In the genomic region with DNA sequence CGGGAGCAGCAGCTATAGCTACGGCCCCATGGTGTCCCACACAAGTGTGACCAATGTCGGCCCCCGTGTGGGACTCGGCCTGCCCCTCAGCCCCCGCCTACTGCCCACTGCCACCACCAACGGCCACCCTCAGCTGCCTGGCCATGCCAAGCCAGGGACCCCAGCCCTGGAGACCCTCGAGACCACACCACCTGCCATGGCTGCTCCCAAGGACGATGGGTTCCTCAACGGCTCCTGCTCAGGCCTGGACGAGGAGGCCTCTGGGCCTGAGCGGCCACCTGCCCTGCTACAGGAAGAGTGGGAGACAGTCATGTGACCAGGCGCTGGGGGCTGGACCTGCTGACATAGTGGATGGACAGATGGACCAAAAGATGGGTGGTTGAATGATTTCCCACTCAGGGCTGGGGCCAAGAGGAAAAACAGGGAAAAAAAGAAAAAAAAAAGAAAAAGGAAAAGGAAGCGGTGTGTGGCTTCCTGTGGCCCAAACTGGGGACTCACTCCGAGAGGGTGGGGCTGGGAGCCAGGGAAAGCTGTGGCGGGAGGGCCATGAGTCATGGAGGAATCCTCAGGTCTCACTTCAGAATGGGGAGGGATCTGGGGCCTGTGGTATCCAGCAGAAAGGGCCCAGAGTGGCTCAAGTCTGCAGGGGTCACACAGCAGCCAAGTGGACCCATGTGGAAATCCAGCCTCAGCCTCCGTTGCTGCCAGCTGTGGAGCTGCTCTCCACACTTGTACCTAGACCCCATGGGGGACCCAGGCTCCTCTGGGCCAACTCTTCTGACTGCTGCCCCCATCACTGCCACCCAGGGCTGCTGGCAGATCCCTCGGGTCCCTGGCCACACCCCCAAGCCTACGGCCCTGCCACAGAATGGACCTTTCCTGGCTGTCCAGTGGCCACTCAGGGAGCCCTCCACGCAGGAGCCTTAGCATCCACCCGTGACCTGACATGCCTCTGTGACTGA, we compare ENCODE assay signal across 13 cellular contexts. TPM values are rescaled to one million over a fixed set of nuclear protein-coding genes. Genes with fewer than 3 reads are reported as not detected.
A peak's percentile ranks its signal among the peaks of the same experiment; 100 is the strongest.
DNase-seq lines count a peak whose midpoint lies in the region; ATAC-seq and TF ChIP-seq lines count a peak whose summit lies in the region.
"Had no signal": no experiment of that assay in that cellular context is flagged by ENCODE, and none has a peak within 500 bp of the region (broad histone marks: within the 10 kb centered on the region; RNA-seq: fewer than 3 reads in every experiment).

No MANE protein-coding gene starts in this region.

- CTCF ChIA-PET in RWPE1 (lab: Yijun Ruan, JAX): interaction anchor here (0.5 kb wide), 1 partner anchor 363 kb away, joined by 4 read pairs; no protein-coding TSS in a partner anchor

- no peak for ATAC-seq in activated naive CD8-positive, alpha-beta T cell treated with anti-CD3 and anti-CD28 coated beads, Interleukin-2, amount 10 ng/mL, durations not matched to agents 7 days and 5 days (ENCODE audit: low read depth)
- ATAC-seq: Panc1 had no signal

- peak; percentile 24 for DNase-seq in activated naive CD8-positive, alpha-beta T cell treated with anti-CD3 and anti-CD28 coated beads, Interleukin-2, amount 10 ng/mL, durations not matched to agents 7 days and 5 days
- no peak for DNase-seq in activated naive CD8-positive, alpha-beta T cell treated with anti-CD3 and anti-CD28 coated beads for 36 hours
- DNase-seq in RWPE1 (ENCODE audit: low spot score) (peak; percentile 58), fibroblast of pulmonary artery (ENCODE audit: low read depth) (peak; percentile 39), spleen (peak; percentile 64), amniotic stem cell (lab: John Stamatoyannopoulos, UW) (no peak), NCI-H1436 treated with DMSO at 0.1 percent for 48 hours (lab: John Stamatoyannopoulos, UW) (no peak)
- DNase-seq in effector CD4-positive, alpha-beta T cell: no peak
- DNase-seq: activated T-cell treated with anti-CD3 and anti-CD28 coated beads, Interleukin-2, amount 50 U/mL, for 1 hour; NCI-H2171; stimulated activated CD4-positive, alpha-beta T cell treated with anti-CD3 and anti-CD28 coated beads, Interleukin-4, amount 100 ng/mL, for 4 hours; stomach had no signal

- H3K27ac ChIP-seq in RWPE1 (0 out of 2 replicates have a peak overlapping the region, but pooled peaks have one; percentile 18), spleen (no peak overlapping the region)
- H3K27ac ChIP-seq: stomach had no signal

- H3K36me3 Mint-ChIP-seq in activated naive CD8-positive, alpha-beta T cell treated with anti-CD3 and anti-CD28 coated beads, Interleukin-2, amount 10 ng/mL, durations not matched to agents 7 days and 5 days: no peaks in the 10 kb centered on the region
- no peaks in the 10 kb centered on the region for H3K36me3 Mint-ChIP-seq in activated naive CD8-positive, alpha-beta T cell treated with anti-CD3 and anti-CD28 coated beads for 36 hours

- POLR2A ChIA-PET in activated naive CD8-positive, alpha-beta T cell treated with anti-CD3 and anti-CD28 coated beads, Interleukin-2, amount 10 ng/mL, durations not matched to agents 7 days and 5 days (lab: Charles Lee): no interaction called here
- POLR2A ChIA-PET in RWPE1 (lab: Yijun Ruan, JAX; ENCODE audit: low non-redundant PET): no interaction called here

- 67 to 80% (median 74%) methylated on average over 20 to 21 of the region's 21 CpGs for WGBS in spleen, 5 donors

- H3K4me3 ChIP-seq in fibroblast of pulmonary artery (replicated peaks; ENCODE audit: low read depth, low read length) (no peak overlapping the region), spleen (no peak overlapping the region)
- H3K4me3 ChIP-seq: stomach had no signal

- no peaks in the 10 kb centered on the region for H3K9me3 Mint-ChIP-seq in activated naive CD8-positive, alpha-beta T cell treated with anti-CD3 and anti-CD28 coated beads, Interleukin-2, amount 10 ng/mL, durations not matched to agents 7 days and 5 days
- H3K9me3 Mint-ChIP-seq in activated naive CD8-positive, alpha-beta T cell treated with anti-CD3 and anti-CD28 coated beads for 36 hours: no peaks in the 10 kb centered on the region

- no peak for TF ChIP-seq POLR2A in spleen (IDR thresholded peaks at IDR 0.05)

- intact Hi-C loops in spleen (cut with DNase I; ENCODE audit: low total_unique reads): no loop called here

- peaks cover 3% of the 10 kb centered on the region for H3K4me1 Mint-ChIP-seq in activated naive CD8-positive, alpha-beta T cell treated with anti-CD3 and anti-CD28 coated beads, Interleukin-2, amount 10 ng/mL, durations not matched to agents 7 days and 5 days
- no peaks in the 10 kb centered on the region for H3K4me1 Mint-ChIP-seq in activated naive CD8-positive, alpha-beta T cell treated with anti-CD3 and anti-CD28 coated beads for 36 hours

- H3K9me3 ChIP-seq in spleen: no peaks in the 10 kb centered on the region
- H3K9me3 ChIP-seq: stomach had no signal

- TF ChIP-seq CTCF in RWPE1 (conservative IDR thresholded peaks at IDR 0.05; ENCODE audit: low read depth) (no peak), fibroblast of pulmonary artery (IDR thresholded peaks at IDR 0.05; ENCODE audit: low read length, missing control alignments) (no peak), spleen (IDR thresholded peaks at IDR 0.05 in 8 of 11, conservative IDR thresholded peaks at IDR 0.05 in 3 of 11) (no peak)

- H3K27me3 Mint-ChIP-seq in activated naive CD8-positive, alpha-beta T cell treated with anti-CD3 and anti-CD28 coated beads, Interleukin-2, amount 10 ng/mL, durations not matched to agents 7 days and 5 days: peaks cover 4% of the 10 kb centered on the region
- H3K27me3 Mint-ChIP-seq in activated naive CD8-positive, alpha-beta T cell treated with anti-CD3 and anti-CD28 coated beads for 36 hours: peaks cover 8% of the 10 kb centered on the region

- peaks cover 0 to 11% (median 6%) of the 10 kb centered on the region in 7 donors for H3K27me3 ChIP-seq in spleen (replicated peaks in 1 of 7)

- no peak overlapping the region for H3K4me3 Mint-ChIP-seq in activated naive CD8-positive, alpha-beta T cell treated with anti-CD3 and anti-CD28 coated beads, Interleukin-2, amount 10 ng/mL, durations not matched to agents 7 days and 5 days
- no peak overlapping the region for H3K4me3 Mint-ChIP-seq in activated naive CD8-positive, alpha-beta T cell treated with anti-CD3 and anti-CD28 coated beads for 36 hours

- peak overlapping the region; percentile 42 for H3K27ac Mint-ChIP-seq in activated naive CD8-positive, alpha-beta T cell treated with anti-CD3 and anti-CD28 coated beads, Interleukin-2, amount 10 ng/mL, durations not matched to agents 7 days and 5 days
- H3K27ac Mint-ChIP-seq in activated naive CD8-positive, alpha-beta T cell treated with anti-CD3 and anti-CD28 coated beads for 36 hours: no peak overlapping the region

- peaks cover 0 to 24% (median 14%) of the 10 kb centered on the region in 6 donors for H3K4me1 ChIP-seq in spleen

- no peaks in the 10 kb centered on the region for H3K36me3 ChIP-seq in spleen
- H3K36me3 ChIP-seq: stomach had no signal

RNA-seq across cellular contexts. Expression of gene PTH1R, which starts 26.1 kb away (rescaled TPM):
- total RNA-seq in activated naive CD8-positive, alpha-beta T cell treated with anti-CD3 and anti-CD28 coated beads, Interleukin-2, amount 10 ng/mL, durations not matched to agents 7 days and 5 days: not detected
- not detected for total RNA-seq in activated naive CD8-positive, alpha-beta T cell treated with anti-CD3 and anti-CD28 coated beads for 36 hours
- 10 to 100 TPM in 6 of 7 donors, 1 to 10 TPM in 1; 5.1 to 38.7 (median 21.9) TPM for total RNA-seq in spleen
- polyA plus RNA-seq in spleen: 100 to 1,000 TPM in 1 of 3 donors, 10 to 100 TPM in 2; 61.8 to 190 (median 67.1) TPM

RNA-seq across cellular contexts. Expression of gene MYL3, which starts 40.4 kb away (rescaled TPM):
- total RNA-seq in activated naive CD8-positive, alpha-beta T cell treated with anti-CD3 and anti-CD28 coated beads, Interleukin-2, amount 10 ng/mL, durations not matched to agents 7 days and 5 days: not detected
- total RNA-seq in activated naive CD8-positive, alpha-beta T cell treated with anti-CD3 and anti-CD28 coated beads for 36 hours: not detected
- total RNA-seq in spleen: 10 to 100 TPM in 2 of 7 donors, 1 to 10 TPM in 5; 1.9 to 16.2 (median 7.3) TPM
- polyA plus RNA-seq in spleen: 1 to 10 TPM; 2.6 to 6.7 (median 5.3) TPM

Comparison
In these comparisons a context has a peak if more than half of its experiments do, and no peak if none do; other contexts are left out.
1. DNase-seq: peak in activated naive CD8-positive, alpha-beta T cell treated with anti-CD3 and anti-CD28 coated beads, Interleukin-2, amount 10 ng/mL, durations not matched to agents 7 days and 5 days (single experiment), RWPE1 (single experiment), fibroblast of pulmonary artery (single experiment) and spleen (single experiment); none in activated naive CD8-positive, alpha-beta T cell treated with anti-CD3 and anti-CD28 coated beads for 36 hours (single experiment), amniotic stem cell (single experiment), effector CD4-positive, alpha-beta T cell (single experiment) and NCI-H1436 treated with DMSO at 0.1 percent for 48 hours (single experiment).
2. RNA of gene PTH1R, which starts 26.1 kb away (total RNA-seq): 5.1 to 38.7 TPM in spleen; not detected in activated naive CD8-positive, alpha-beta T cell treated with anti-CD3 and anti-CD28 coated beads, Interleukin-2, amount 10 ng/mL, durations not matched to agents 7 days and 5 days and not detected in activated naive CD8-positive, alpha-beta T cell treated with anti-CD3 and anti-CD28 coated beads for 36 hours; every median in the first group is over 4 times any median in the second.